Comparison of ENCODE assay signal across 8 cellular contexts in genomic region chr10:118045842-118046490, GRCh38. TPM values are rescaled to one million over a fixed set of nuclear protein-coding genes. Genes with fewer than 3 reads are reported as not detected.
DNase-seq lines count a peak whose midpoint lies in the region; ATAC-seq and TF ChIP-seq lines count a peak whose summit lies in the region.

No MANE protein-coding gene starts in this region.

- peaks cover 30% of the 10 kb centered on the region for H3K4me1 Mint-ChIP-seq in activated T-helper 1 cell treated with anti-CD3 and anti-CD28 coated beads, Interleukin-12 subunit alpha, Interleukin-12 subunit beta, Interleukin-2, Interleukin-4 antibody, amounts not matched to agents 30 ng/mL and 10 ng/mL and 1 ng/mL, durations not matched to agents 14 hours and 24 hours and 36 hours (ENCODE audit: low read depth)
- peaks cover 19 to 27% of the 10 kb centered on the region in 2 donors for H3K4me1 Mint-ChIP-seq in natural killer cell

- TF ChIP-seq CTCF in fibroblast of the aortic adventitia (IDR thresholded peaks at IDR 0.05; ENCODE audit: insufficient read depth, low read length): no peak
- TF ChIP-seq CTCF in natural killer cell (IDR thresholded peaks at IDR 0.05): no peak

- H3K4me3 ChIP-seq in fibroblast of the aortic adventitia (ENCODE audit: low read depth, low read length): peak overlapping the region; percentile 68

- H3K36me3 Mint-ChIP-seq in activated T-helper 1 cell treated with anti-CD3 and anti-CD28 coated beads, Interleukin-12 subunit alpha, Interleukin-12 subunit beta, Interleukin-2, Interleukin-4 antibody, amounts not matched to agents 30 ng/mL and 10 ng/mL and 1 ng/mL, durations not matched to agents 14 hours and 24 hours and 36 hours (ENCODE audit: low read depth): peaks cover 8% of the 10 kb centered on the region
- H3K36me3 Mint-ChIP-seq in natural killer cell: no peaks in the 10 kb centered on the region

- DNase-seq in A172 (ENCODE audit: low spot score) (peak; percentile 66), NCI-H82 (lab: John Stamatoyannopoulos, UW) (peak; percentile 52), fibroblast of the aortic adventitia (ENCODE audit: low read depth) (peak; percentile 45), natural killer cell (peak; percentile 39), ureter (ENCODE audit: low spot score) (peak; percentile 56)
- DNase-seq in activated T-helper 1 cell treated with anti-CD3 and anti-CD28 coated beads, Interleukin-12 subunit alpha, Interleukin-12 subunit beta, Interleukin-2, Interleukin-4 antibody, amounts not matched to agents 30 ng/mL and 10 ng/mL and 1 ng/mL, durations not matched to agents 14 hours and 24 hours and 36 hours (ENCODE audit: low spot score): peak; percentile 11

- peaks cover 8% of the 10 kb centered on the region for H3K27me3 Mint-ChIP-seq in activated T-helper 1 cell treated with anti-CD3 and anti-CD28 coated beads, Interleukin-12 subunit alpha, Interleukin-12 subunit beta, Interleukin-2, Interleukin-4 antibody, amounts not matched to agents 30 ng/mL and 10 ng/mL and 1 ng/mL, durations not matched to agents 14 hours and 24 hours and 36 hours (ENCODE audit: insufficient read depth)
- H3K27me3 Mint-ChIP-seq in natural killer cell (ENCODE audit: low read depth in 2 of 2): peaks cover 0 to 5% of the 10 kb centered on the region in 2 donors

- H3K4me3 Mint-ChIP-seq in activated T-helper 1 cell treated with anti-CD3 and anti-CD28 coated beads, Interleukin-12 subunit alpha, Interleukin-12 subunit beta, Interleukin-2, Interleukin-4 antibody, amounts not matched to agents 30 ng/mL and 10 ng/mL and 1 ng/mL, durations not matched to agents 14 hours and 24 hours and 36 hours: peak overlapping the region; percentile 92
- peak overlapping the region; percentile 85 for H3K4me3 Mint-ChIP-seq in natural killer cell

- ATAC-seq in GM18511 (IDR thresholded peaks at IDR 0.05; ENCODE audit: unreplicated experiment) (peak; percentile 29), HG03060 (IDR thresholded peaks at IDR 0.05; ENCODE audit: low read depth, unreplicated experiment) (peak; percentile 6), natural killer cell (peak in 2 of 3 donors; percentile 3 to 21)

- intact Hi-C loops in activated T-helper 1 cell treated with anti-CD3 and anti-CD28 coated beads, Interleukin-12 subunit alpha, Interleukin-12 subunit beta, Interleukin-2, Interleukin-4 antibody, amounts not matched to agents 30 ng/mL and 10 ng/mL and 1 ng/mL, durations not matched to agents 14 hours and 24 hours and 36 hours (cut with micrococcal nuclease): loop anchor here (1.0 to 5.0 kb wide), 4 partner anchors 296 to 709 kb away; partner anchors contain the start of genes CACUL1, FAM204A and PDZD8
- intact Hi-C loops in natural killer cell (cut with micrococcal nuclease): no loop called here

- peak overlapping the region; percentile 83 for H3K27ac Mint-ChIP-seq in activated T-helper 1 cell treated with anti-CD3 and anti-CD28 coated beads, Interleukin-12 subunit alpha, Interleukin-12 subunit beta, Interleukin-2, Interleukin-4 antibody, amounts not matched to agents 30 ng/mL and 10 ng/mL and 1 ng/mL, durations not matched to agents 14 hours and 24 hours and 36 hours
- H3K27ac Mint-ChIP-seq in natural killer cell: peak overlapping the region; percentile 59 to 63

- no peaks in the 10 kb centered on the region for H3K9me3 Mint-ChIP-seq in activated T-helper 1 cell treated with anti-CD3 and anti-CD28 coated beads, Interleukin-12 subunit alpha, Interleukin-12 subunit beta, Interleukin-2, Interleukin-4 antibody, amounts not matched to agents 30 ng/mL and 10 ng/mL and 1 ng/mL, durations not matched to agents 14 hours and 24 hours and 36 hours
- no peaks in the 10 kb centered on the region for H3K9me3 Mint-ChIP-seq in natural killer cell

RNA-seq across cellular contexts. Expression of gene RAB11FIP2, which starts 0.8 kb away (rescaled TPM):
- total RNA-seq in A172 (2014; rRNA removed; shearing (Covaris generic)): 21.6 and 26.0 TPM in 2 replicates
- 13.0 and 13.1 TPM in 2 replicates for total RNA-seq in activated T-helper 1 cell treated with anti-CD3 and anti-CD28 coated beads, Interleukin-12 subunit alpha, Interleukin-12 subunit beta, Interleukin-2, Interleukin-4 antibody, amounts not matched to agents 30 ng/mL and 10 ng/mL and 1 ng/mL, durations not matched to agents 14 hours and 24 hours and 36 hours
- total RNA-seq in fibroblast of the aortic adventitia (ENCODE audit: low replicate concordance) (24.7 and 35.5 TPM in 2 replicates), natural killer cell (10 to 100 TPM; 30.1 to 37.1 (median 32.1) TPM), ureter (74.9 TPM)

Comparison
In these comparisons a context has a peak if more than half of its experiments do, and no peak if none do; other contexts are left out.
1. Peak in every context shown above with its lines: DNase-seq, ATAC-seq and H3K4me3 ChIP-seq.
2. DNase-seq: peak in every context shown above with its lines; median percentile 66 in A172; 56 in ureter; 52 in NCI-H82; 45 in fibroblast of the aortic adventitia; 39 in natural killer cell; 11 in activated T-helper 1 cell treated with anti-CD3 and anti-CD28 coated beads, Interleukin-12 subunit alpha, Interleukin-12 subunit beta, Interleukin-2, Interleukin-4 antibody, amounts not matched to agents 30 ng/mL and 10 ng/mL and 1 ng/mL, durations not matched to agents 14 hours and 24 hours and 36 hours.